14 cellular contexts compared by ENCODE assay signal in the genomic region with DNA sequence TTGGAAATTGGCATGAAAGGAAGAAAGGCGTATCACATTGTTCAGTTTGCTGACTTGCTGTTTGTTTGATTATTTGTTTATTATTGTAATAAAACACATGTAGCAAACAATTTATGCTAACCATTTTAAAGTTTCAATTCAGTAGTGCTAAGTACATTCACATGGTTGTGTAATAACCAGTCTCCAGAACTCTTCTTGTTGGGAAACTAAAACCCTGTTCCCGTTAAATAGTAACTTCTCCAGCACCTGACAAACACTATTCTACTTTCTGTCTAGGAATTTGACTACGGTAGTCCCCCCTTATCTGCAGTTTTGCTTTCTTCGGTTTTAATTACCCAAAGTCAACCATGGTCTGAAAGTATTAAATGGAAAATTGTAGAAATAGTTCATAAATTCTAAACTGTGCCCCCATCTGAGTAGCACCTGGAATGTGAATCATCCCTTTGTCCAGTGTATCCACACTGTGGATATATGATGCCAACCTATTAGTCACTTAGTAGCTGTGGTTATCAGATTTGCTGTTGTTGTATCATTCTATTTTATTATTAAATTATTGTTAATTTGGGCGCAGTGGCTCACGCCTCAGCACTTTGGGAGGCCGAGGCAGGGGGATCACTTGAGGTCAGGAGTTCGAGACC. TPM values are rescaled to one million over a fixed set of nuclear protein-coding genes. Genes with fewer than 3 reads are reported as not detected.
DNase-seq lines count a peak whose midpoint lies in the region; ATAC-seq and TF ChIP-seq lines count a peak whose summit lies in the region.
"Had no signal": no experiment of that assay in that cellular context is flagged by ENCODE, and none has a peak within 500 bp of the region (broad histone marks: within the 10 kb centered on the region; RNA-seq: fewer than 3 reads in every experiment).

No MANE protein-coding gene starts in this region.

- intact Hi-C loops in gastrocnemius medialis (cut with DNase I; ENCODE audit: low total_unique reads), result no loop called here

- DNase-seq in HPDE6-E6E7 (ENCODE audit: extremely low spot score) (peak; percentile 44), T-helper 17 cell (no peak), foreskin fibroblast (peak; percentile 22 to 57), gastrocnemius medialis (no peak), HEK293T (ENCODE audit: extremely low spot score) (no peak), osteoblast (ENCODE audit: insufficient read length, low spot score, missing footprints) (no peak)
- DNase-seq: COR-L47, NCI-H1694 treated with DMSO at 0.1 percent for 48 hours, NCI-H82, SIG-M5, sigmoid colon, substantia nigra had no signal

- no peaks in the 10 kb centered on the region for H3K27me3 Mint-ChIP-seq in T-helper 17 cell

- in situ Hi-C loops in gastrocnemius medialis (cut with MboI; ENCODE audit: low sequenced_read_pairs in 4 of 4), result loop anchor here in 3 of 4 donors (10.0 kb wide), 2 partner anchors 171 to 181 kb away; partner anchors contain the start of gene DOP1B (in 1 of the 3)

- peaks cover 2% of the 10 kb centered on the region for H3K36me3 Mint-ChIP-seq in T-helper 17 cell (ENCODE audit: low read depth)

- H3K9me3 ChIP-seq in T-helper 17 cell (ENCODE audit: control insufficient read depth, low read length, poor library complexity, severe bottlenecking) (no peaks in the 10 kb centered on the region), gastrocnemius medialis (no peaks in the 10 kb centered on the region), osteoblast (ENCODE audit: low read depth, low read length) (no peaks in the 10 kb centered on the region)
- H3K9me3 ChIP-seq: sigmoid colon had no signal

- no peak for TF ChIP-seq POLR2A in gastrocnemius medialis (IDR thresholded peaks at IDR 0.05)

- H3K27ac ChIP-seq in gastrocnemius medialis, result peak overlapping the region; percentile 88 to 99 (median 94)
- no peak overlapping the region for H3K27ac ChIP-seq in osteoblast (ENCODE audit: low read depth, low read length)

- peaks cover 40% of the 10 kb centered on the region for H4K20me1 ChIP-seq in osteoblast (ENCODE audit: insufficient read depth, low read length)

- peaks cover 94% of the 10 kb centered on the region for H3K79me2 ChIP-seq in osteoblast (ENCODE audit: insufficient read depth, low read length)

- H3K27ac Mint-ChIP-seq in T-helper 17 cell, result peak overlapping the region; percentile 27

- peaks cover 46% of the 10 kb centered on the region for H3K4me1 Mint-ChIP-seq in T-helper 17 cell

- ATAC-seq in T-helper 17 cell (no peak), gastrocnemius medialis (peak in 1 of 2 donors; percentile 31), HG03432 (IDR thresholded peaks at IDR 0.05; ENCODE audit: unreplicated experiment) (no peak)
- ATAC-seq: activated naive CD4-positive, alpha-beta T cell treated with anti-CD3 and anti-CD28 coated beads, Interleukin-2, amount 50 U/mL, for 72 hours had no signal

- TF ChIP-seq CTCF in foreskin fibroblast (IDR thresholded peaks at IDR 0.05; ENCODE audit: low read depth, low read length), result no peak
- no peak for TF ChIP-seq CTCF in gastrocnemius medialis (IDR thresholded peaks at IDR 0.05 in 4 of 5, conservative IDR thresholded peaks at IDR 0.05 in 1 of 5)
- TF ChIP-seq CTCF in osteoblast (IDR thresholded peaks at IDR 0.05; ENCODE audit: extremely low read depth, low read depth, low read length), result no peak

- CTCF ChIA-PET in HEK293T (lab: Yijun Ruan, JAX), result no interaction called here

- H3K27me3 ChIP-seq in gastrocnemius medialis (no peaks in the 10 kb centered on the region), osteoblast (ENCODE audit: insufficient read depth, low read length) (no peaks in the 10 kb centered on the region)
- H3K27me3 ChIP-seq: sigmoid colon had no signal

- H3K36me3 ChIP-seq in gastrocnemius medialis (no peaks in the 10 kb centered on the region), osteoblast (ENCODE audit: insufficient read depth, low read length) (peaks cover 11% of the 10 kb centered on the region)
- H3K36me3 ChIP-seq: sigmoid colon had no signal

- no peak overlapping the region for H3K4me2 ChIP-seq in osteoblast (ENCODE audit: insufficient read depth, low read length)

- no peak overlapping the region for H3K4me3 ChIP-seq in foreskin fibroblast (ENCODE audit: low read depth in 1 of 2, low read length in 2 of 2)
- H3K4me3 ChIP-seq in gastrocnemius medialis, result no peak overlapping the region
- H3K4me3 ChIP-seq in osteoblast (ENCODE audit: insufficient read depth, low read length), result no peak overlapping the region
- H3K4me3 ChIP-seq: sigmoid colon had no signal

- POLR2A ChIA-PET in HEK293T (lab: Yijun Ruan, JAX), result no interaction called here

- H3K4me3 Mint-ChIP-seq in T-helper 17 cell, result no peak overlapping the region

- H3K4me1 ChIP-seq in gastrocnemius medialis (peaks cover 67 to 72% of the 10 kb centered on the region in 2 donors), osteoblast (ENCODE audit: insufficient read depth, low read length) (peaks cover 26% of the 10 kb centered on the region)

- no peak overlapping the region for H2AFZ ChIP-seq in osteoblast (ENCODE audit: low read length)

TF ChIP-seq in HEK293T, 16 proteins besides CTCF, POLR2A, EP300 and RAD21:
- TF ChIP-seq PKNOX1 (IDR thresholded peaks at IDR 0.05), result no peak
- no peak for TF ChIP-seq LEF1 (IDR thresholded peaks at IDR 0.05; ENCODE audit: borderline replicate concordance)
TF ChIP-seq in HEK293T: peak in this region for 0.

RNA-seq across cellular contexts. Expression of gene MORC3, which starts 5.5 kb away (rescaled TPM):
- total RNA-seq in T-helper 17 cell (10 to 100 TPM; 45.2 to 51.0 TPM), gastrocnemius medialis (10 to 100 TPM; 28.1 to 35.5 (median 31.7) TPM), osteoblast (37.4 and 40.2 TPM in 2 replicates)

RNA-seq across cellular contexts. Expression of gene CHAF1B, which starts 59.7 kb away (rescaled TPM):
- 1 to 10 TPM; 2.4 to 5.7 TPM for total RNA-seq in T-helper 17 cell
- 10 to 100 TPM in 2 of 4 donors, 1 to 10 TPM in 2; 2.5 to 20.2 (median 7.4) TPM for total RNA-seq in gastrocnemius medialis
- total RNA-seq in osteoblast, result 1.8 and 2.4 TPM in 2 replicates

Comparison
In these comparisons a context has a peak if more than half of its experiments do, and no peak if none do; other contexts are left out.
1. DNase-seq: peak in HPDE6-E6E7 (single experiment) and foreskin fibroblast (2 of 2); none in T-helper 17 cell (0 of 3), gastrocnemius medialis (0 of 2), HEK293T (single experiment) and osteoblast (single experiment).